ENCODE assay signal across 28 cellular contexts in genomic region chr10:116286801-116287200, GRCh38. TPM values are rescaled to one million over a fixed set of nuclear protein-coding genes. Genes with fewer than 3 reads are reported as not detected.
"Had no signal": no experiment of that assay in that cellular context is flagged by ENCODE, and none has a peak within 500 bp of the region (broad histone marks: within the 10 kb centered on the region; RNA-seq: fewer than 3 reads in every experiment).

No MANE protein-coding gene starts in this region.

- ATAC-seq: foreskin keratinocyte; left cardiac atrium; psoas muscle; sciatic nerve; stimulated activated memory B cell treated with anti-CD40 and anti-IgM and Interleukin-4, amounts not matched to agents 10 μg/mL and 1 μg/mL and 100 μg/mL, for 72 hours; upper lobe of right lung had no signal

- H3K4me3 Mint-ChIP-seq: naive B cell; nephron; stimulated activated memory B cell treated with anti-CD40 and anti-IgM and Interleukin-4, amounts not matched to agents 10 μg/mL and 1 μg/mL and 100 μg/mL, for 72 hours; stimulated activated naive CD8-positive, alpha-beta T cell treated with anti-CD3 and anti-CD28 coated beads, Interleukin-15, Interleukin-2, amounts not matched to agents 100 ng/mL and 50 ng/mL, for 24 hours had no signal

- H3K9me3 ChIP-seq: esophagus squamous epithelium, left ventricle myocardium inferior, neutrophil, psoas muscle, spleen, testis, tibial nerve, upper lobe of right lung, vagina had no signal

- H3K27me3 ChIP-seq: esophagus squamous epithelium, testis, tibial nerve, vagina had no signal

- H3K27ac Mint-ChIP-seq: naive B cell; nephron; stimulated activated memory B cell treated with anti-CD40 and anti-IgM and Interleukin-4, amounts not matched to agents 10 μg/mL and 1 μg/mL and 100 μg/mL, for 72 hours; stimulated activated naive CD8-positive, alpha-beta T cell treated with anti-CD3 and anti-CD28 coated beads, Interleukin-15, Interleukin-2, amounts not matched to agents 100 ng/mL and 50 ng/mL, for 24 hours had no signal

- H3K4me1 ChIP-seq: esophagus squamous epithelium, foreskin keratinocyte, left ventricle myocardium inferior, psoas muscle, spleen, testis, tibial nerve, upper lobe of right lung, vagina had no signal

- H3K36me3 Mint-ChIP-seq: naive B cell; stimulated activated memory B cell treated with anti-CD40 and anti-IgM and Interleukin-4, amounts not matched to agents 10 μg/mL and 1 μg/mL and 100 μg/mL, for 72 hours had no signal

- H3K4me3 ChIP-seq: esophagus squamous epithelium, hepatocyte, left ventricle myocardium inferior, lung, psoas muscle, spleen, testis, tibial nerve, upper lobe of right lung, vagina had no signal

- H3K4me1 Mint-ChIP-seq: naive B cell; nephron; stimulated activated memory B cell treated with anti-CD40 and anti-IgM and Interleukin-4, amounts not matched to agents 10 μg/mL and 1 μg/mL and 100 μg/mL, for 72 hours had no signal

- H3K4me2 ChIP-seq: hepatocyte had no signal

- H3K79me2 ChIP-seq: hepatocyte had no signal

- H3K36me3 ChIP-seq: esophagus squamous epithelium, left ventricle myocardium inferior, neutrophil, spleen, tibial nerve, upper lobe of right lung, vagina had no signal

- H3K9me3 Mint-ChIP-seq: nephron; stimulated activated naive CD8-positive, alpha-beta T cell treated with anti-CD3 and anti-CD28 coated beads, Interleukin-15, Interleukin-2, amounts not matched to agents 100 ng/mL and 50 ng/mL, for 24 hours had no signal

- H2AFZ ChIP-seq: hepatocyte had no signal

- DNase-seq: dermis blood vessel endothelial cell; esophagus squamous epithelium; foreskin keratinocyte; head of caudate nucleus; kidney; left cardiac atrium; left ventricle myocardium inferior; mesendoderm; naive B cell; psoas muscle; spleen; stimulated activated CD4-positive, alpha-beta T cell treated with anti-CD3 and anti-CD28 coated beads, Interleukin-15, amount 100 ng/mL, for 24 hours; stimulated activated CD4-positive, alpha-beta T cell treated with anti-CD3 and anti-CD28 coated beads, Interleukin-1b, Interleukin-23, amount 100 ng/mL, for 48 hours; stimulated activated CD4-positive, alpha-beta T cell treated with anti-CD3 and anti-CD28 coated beads, Interleukin-4, amount 100 ng/mL, for 24 hours; testis; upper lobe of right lung had no signal

- H3K27me3 Mint-ChIP-seq: stimulated activated memory B cell treated with anti-CD40 and anti-IgM and Interleukin-4, amounts not matched to agents 10 μg/mL and 1 μg/mL and 100 μg/mL, for 72 hours had no signal

- H3K27ac ChIP-seq: esophagus squamous epithelium, foreskin keratinocyte, hepatocyte, left ventricle myocardium inferior, neutrophil, psoas muscle, spleen, testis, tibial nerve, upper lobe of right lung, vagina had no signal

RNA-seq across cellular contexts. Expression of gene GFRA1, which starts 13.8 kb away (rescaled TPM):
- total RNA-seq: foreskin keratinocyte had no signal
- polyA plus RNA-seq: foreskin keratinocyte had no signal

RNA-seq across cellular contexts. Expression of gene CCDC172, which starts 37.4 kb away (rescaled TPM):
- total RNA-seq: dermis blood vessel endothelial cell, epithelial cell of proximal tubule, esophagus squamous epithelium, foreskin keratinocyte, hepatocyte, kidney, left cardiac atrium, left ventricle myocardium inferior, lung, osteoblast, psoas muscle, sciatic nerve, skeletal muscle tissue, spleen, tibial nerve, upper lobe of right lung, vagina had no signal
- polyA plus RNA-seq: foreskin keratinocyte, hepatocyte, lung, psoas muscle, spleen had no signal
